In genomic region chr10:13808556-13809391, GRCh38 we compare ENCODE assay signal across 15 cellular contexts.
DNase-seq lines count a peak whose midpoint lies in the region; ATAC-seq and TF ChIP-seq lines count a peak whose summit lies in the region.
"Had no signal": no experiment of that assay in that cellular context is flagged by ENCODE, and none has a peak within 500 bp of the region (broad histone marks: within the 10 kb centered on the region; RNA-seq: fewer than 3 reads in every experiment).

No MANE protein-coding gene starts in this region.

- no peak overlapping the region for H3K23ac ChIP-seq in IMR-90 (ENCODE audit: low read depth, low read length)

- H2AFZ ChIP-seq in IMR-90 (replicated peaks; ENCODE audit: low read length, poor library complexity): no peak overlapping the region

- no peak overlapping the region for H3K4me3 Mint-ChIP-seq in T-helper 17 cell
- H3K4me3 Mint-ChIP-seq: activated CD8-positive, alpha-beta memory T cell treated with anti-CD3 and anti-CD28 coated beads, Interleukin-2, amount 10 ng/mL, durations not matched to agents 7 days and 5 days; activated naive CD4-positive, alpha-beta T cell treated with anti-CD3 and anti-CD28 coated beads, Interleukin-2, amount 50 U/mL, for 24 hours; central memory CD8-positive, alpha-beta T cell had no signal

- DNase-seq in Daoy (ENCODE audit: low read depth) (peak; percentile 69), IMR-90 (peak; percentile 25), T-helper 17 cell (no peak), kidney tubule cell (ENCODE audit: low spot score) (peak; percentile 69), GM10248 (ENCODE audit: extremely low spot score) (no peak), NOMO-1 treated with DMSO at 0.1 percent for 48 hours (lab: John Stamatoyannopoulos, UW; ENCODE audit: unreplicated experiment) (no peak), putamen (ENCODE audit: low spot score) (no peak), cerebellum (ENCODE audit: low spot score) (no peak)
- DNase-seq: activated CD8-positive, alpha-beta memory T cell treated with anti-CD3 and anti-CD28 coated beads, Interleukin-2, amount 10 ng/mL, durations not matched to agents 7 days and 5 days; SK-N-SH; stimulated activated CD4-positive, alpha-beta T cell treated with anti-CD3 and anti-CD28 coated beads, Interleukin-2, amount 100 ng/mL, for 24 hours; stimulated activated CD8-positive, alpha-beta memory T cell treated with anti-CD3 and anti-CD28 coated beads, Interleukin-4, amount 100 ng/mL, for 48 hours; transverse colon had no signal

- no peak for TF ChIP-seq POLR2A in IMR-90 (IDR thresholded peaks at IDR 0.05; ENCODE audit: low read depth, low read length)

- H3K56ac ChIP-seq in IMR-90 (ENCODE audit: extremely low read depth, insufficient read depth, low read length): no peak overlapping the region

- H2BK5ac ChIP-seq in IMR-90 (ENCODE audit: low read depth, low read length, poor library complexity, severe bottlenecking): no peak overlapping the region

- H3K27me3 ChIP-seq in IMR-90 (ENCODE audit: control insufficient read depth, insufficient read depth, low read length): no peaks in the 10 kb centered on the region

- no peak overlapping the region for H2AK9ac ChIP-seq in IMR-90 (replicated peaks; ENCODE audit: low read depth, low read length, poor library complexity)

- no peak overlapping the region for H4K91ac ChIP-seq in IMR-90 (ENCODE audit: insufficient read depth, low read depth, low read length)

- 0 out of 2 replicates have a peak overlapping the region, but pooled peaks have one; percentile 7 for H2AK5ac ChIP-seq in IMR-90 (ENCODE audit: low read depth, low read length)

- H3K4me1 ChIP-seq in IMR-90 (ENCODE audit: control insufficient read depth, insufficient read depth, low read length): peaks cover 9% of the 10 kb centered on the region
- H3K4me1 ChIP-seq: transverse colon had no signal

- WGBS in IMR-90 (ENCODE audit: extremely low coverage in 2 of 2, insufficient read length in 1 of 2), 2 experiments: 98% methylated on average over 9 of the region's 15 CpGs; no CpG with 5 or more reads in 1 of the 2 experiments

- H3K36me3 Mint-ChIP-seq in T-helper 17 cell (ENCODE audit: low read depth): no peaks in the 10 kb centered on the region
- H3K36me3 Mint-ChIP-seq: activated CD8-positive, alpha-beta memory T cell treated with anti-CD3 and anti-CD28 coated beads, Interleukin-2, amount 10 ng/mL, durations not matched to agents 7 days and 5 days; activated naive CD4-positive, alpha-beta T cell treated with anti-CD3 and anti-CD28 coated beads, Interleukin-2, amount 50 U/mL, for 24 hours had no signal

- no peak overlapping the region for H4K8ac ChIP-seq in IMR-90 (ENCODE audit: low read depth in 2 of 2, low read length in 2 of 2)

- H4K5ac ChIP-seq in IMR-90 (ENCODE audit: low read depth, low read length): no peak overlapping the region

- no peak for TF ChIP-seq RAD21 in IMR-90 (IDR thresholded peaks at IDR 0.05; ENCODE audit: low read length)

- POLR2A ChIA-PET in IMR-90 (lab: Charles Lee; ENCODE audit: unreplicated experiment) (no interaction called here), GM10248 (lab: Yijun Ruan, JAX) (no interaction called here)

- in situ Hi-C loops in IMR-90 (cut with MboI; ENCODE audit: low sequenced_read_pairs): no loop called here

- H3K4me3 ChIP-seq in IMR-90 (ENCODE audit: insufficient read depth, low read depth, low read length): no peak overlapping the region
- H3K4me3 ChIP-seq: transverse colon had no signal

- CTCF ChIA-PET in IMR-90 (lab: Yijun Ruan, JAX) (no interaction called here), GM10248 (lab: Yijun Ruan, JAX) (interaction anchor here (1.1 kb wide), 1 partner anchor 31 kb away, joined by 3 read pairs; no protein-coding TSS in a partner anchor)

- H2BK20ac ChIP-seq in IMR-90 (ENCODE audit: low read depth, low read length): no peak overlapping the region

- H3K4ac ChIP-seq in IMR-90 (ENCODE audit: low read depth, low read length): no peak overlapping the region

- BruUV-seq in IMR-90 (replicated peaks; lab: Mats Ljungman, UMichigan): no TSS peak

- H3K27ac Mint-ChIP-seq in T-helper 17 cell: peak overlapping the region; percentile 59
- H3K27ac Mint-ChIP-seq: activated CD8-positive, alpha-beta memory T cell treated with anti-CD3 and anti-CD28 coated beads, Interleukin-2, amount 10 ng/mL, durations not matched to agents 7 days and 5 days; activated naive CD4-positive, alpha-beta T cell treated with anti-CD3 and anti-CD28 coated beads, Interleukin-2, amount 50 U/mL, for 24 hours had no signal

- H3K14ac ChIP-seq in IMR-90 (replicated peaks; ENCODE audit: low read depth, low read length): peak overlapping the region; percentile 1; the same call in 1 of the 2 replicates

- H3K9me3 ChIP-seq in IMR-90 (ENCODE audit: control insufficient read depth, insufficient read depth, low read length): no peaks in the 10 kb centered on the region
- H3K9me3 ChIP-seq in T-helper 17 cell (ENCODE audit: control insufficient read depth, low read length, poor library complexity, severe bottlenecking): no peaks in the 10 kb centered on the region
- H3K9me3 ChIP-seq: SK-N-SH, transverse colon had no signal

- intact Hi-C loops in IMR-90 (cut with micrococcal nuclease): no loop called here

- no peaks in the 10 kb centered on the region for H3K27me3 Mint-ChIP-seq in T-helper 17 cell
- H3K27me3 Mint-ChIP-seq: activated CD8-positive, alpha-beta memory T cell treated with anti-CD3 and anti-CD28 coated beads, Interleukin-2, amount 10 ng/mL, durations not matched to agents 7 days and 5 days; activated naive CD4-positive, alpha-beta T cell treated with anti-CD3 and anti-CD28 coated beads, Interleukin-2, amount 50 U/mL, for 24 hours; central memory CD8-positive, alpha-beta T cell had no signal

- H2BK120ac ChIP-seq in IMR-90 (ENCODE audit: low read depth, low read length): no peak overlapping the region

- H3K27ac ChIP-seq in IMR-90 (ENCODE audit: insufficient read depth, low read length): no peak overlapping the region
- H3K27ac ChIP-seq: transverse colon had no signal

- no peak overlapping the region for H2BK15ac ChIP-seq in IMR-90 (ENCODE audit: low read depth, low read length)

- no peaks in the 10 kb centered on the region for H4K20me1 ChIP-seq in IMR-90 (ENCODE audit: insufficient read depth, low read length)

- dilution Hi-C loops in IMR-90 (cut with HindIII; ENCODE audit: low sequenced_read_pairs, unreplicated experiment): no loop called here

- no peak overlapping the region; the same call in 1 of the 2 replicates for H3K4me2 ChIP-seq in IMR-90 (ENCODE audit: low read depth, low read length)
- H3K4me2 ChIP-seq: SK-N-SH had no signal

- H3K4me1 Mint-ChIP-seq in T-helper 17 cell: peaks cover 8% of the 10 kb centered on the region
- H3K4me1 Mint-ChIP-seq: central memory CD8-positive, alpha-beta T cell had no signal

- H3K9ac ChIP-seq in IMR-90 (ENCODE audit: low read depth, low read length): no peak overlapping the region
- H3K9ac ChIP-seq: SK-N-SH had no signal

- no peak; the same call in 1 of the 2 replicates for ATAC-seq in IMR-90 (ENCODE audit: low read depth)
- ATAC-seq in T-helper 17 cell: no peak
- ATAC-seq: activated CD8-positive, alpha-beta memory T cell treated with anti-CD3 and anti-CD28 coated beads, Interleukin-2, amount 10 ng/mL, durations not matched to agents 7 days and 5 days had no signal

- no peaks in the 10 kb centered on the region; the same call in 1 of the 2 replicates for H3K36me3 ChIP-seq in IMR-90 (ENCODE audit: control insufficient read depth, insufficient read depth, low read length)
- H3K36me3 ChIP-seq: transverse colon had no signal

- no peak for TF ChIP-seq CTCF in IMR-90 (conservative IDR thresholded peaks at IDR 0.05; ENCODE audit: low read depth, low read length)
- TF ChIP-seq CTCF in GM10248 (IDR thresholded peaks at IDR 0.05; ENCODE audit: control extremely low read depth, extremely low read depth, low read depth, missing control alignments): no peak

- H3K18ac ChIP-seq in IMR-90 (ENCODE audit: low read depth, low read length): no peak overlapping the region

- H3K79me1 ChIP-seq in IMR-90 (ENCODE audit: low read depth in 1 of 2, low read length in 2 of 2): peaks cover 7 to 54% of the 10 kb centered on the region in 2 experiments

- H3K9me1 ChIP-seq in IMR-90 (ENCODE audit: insufficient read depth, low read length): peaks cover 5% of the 10 kb centered on the region; the same call in 1 of the 2 replicates

TF ChIP-seq in IMR-90, 13 proteins besides CTCF, POLR2A, EP300 and RAD21:
- TF ChIP-seq NFE2L2 (IDR thresholded peaks at IDR 0.05; ENCODE audit: low read depth, low read length) (no peak), BHLHE40 (IDR thresholded peaks at IDR 0.05; ENCODE audit: low read depth, low read length) (no peak), MAZ (IDR thresholded peaks at IDR 0.05; ENCODE audit: borderline replicate concordance, low read depth, low read length) (no peak), ELK1 (IDR thresholded peaks at IDR 0.05; ENCODE audit: borderline replicate concordance, low read depth, low read length) (no peak), MAFK (IDR thresholded peaks at IDR 0.05; ENCODE audit: low read depth, low read length) (no peak)

Comparison
In these comparisons a context has a peak if more than half of its experiments do, and no peak if none do; other contexts are left out.
1. DNase-seq: peak in Daoy (single experiment), IMR-90 (single experiment) and kidney tubule cell (single experiment); none in T-helper 17 cell (0 of 3), GM10248 (single experiment), NOMO-1 treated with DMSO at 0.1 percent for 48 hours (single experiment), putamen (single experiment) and cerebellum (single experiment).